Comparison of ENCODE assay signal across 9 cellular contexts in genomic region chr2:113476688-113477368, GRCh38. TPM values are rescaled to one million over a fixed set of nuclear protein-coding genes. Genes with fewer than 3 reads are reported as not detected.
"Had no signal": no experiment of that assay in that cellular context is flagged by ENCODE, and none has a peak within 500 bp of the region (broad histone marks: within the 10 kb centered on the region; RNA-seq: fewer than 3 reads in every experiment).

No MANE protein-coding gene starts in this region.

RNA-seq across cellular contexts. Expression of gene FOXD4L1, which starts 21.6 kb away (rescaled TPM):
- total RNA-seq: kidney epithelial cell, lower leg skin, mesenteric fat pad, posterior vena cava, right atrium auricular region, skeletal muscle tissue had no signal
- polyA plus RNA-seq: hepatocyte; immature natural killer cell; naive thymus-derived CD4-positive, alpha-beta T cell had no signal
